ENCODE assay signal across 26 cellular contexts in the genomic region with DNA sequence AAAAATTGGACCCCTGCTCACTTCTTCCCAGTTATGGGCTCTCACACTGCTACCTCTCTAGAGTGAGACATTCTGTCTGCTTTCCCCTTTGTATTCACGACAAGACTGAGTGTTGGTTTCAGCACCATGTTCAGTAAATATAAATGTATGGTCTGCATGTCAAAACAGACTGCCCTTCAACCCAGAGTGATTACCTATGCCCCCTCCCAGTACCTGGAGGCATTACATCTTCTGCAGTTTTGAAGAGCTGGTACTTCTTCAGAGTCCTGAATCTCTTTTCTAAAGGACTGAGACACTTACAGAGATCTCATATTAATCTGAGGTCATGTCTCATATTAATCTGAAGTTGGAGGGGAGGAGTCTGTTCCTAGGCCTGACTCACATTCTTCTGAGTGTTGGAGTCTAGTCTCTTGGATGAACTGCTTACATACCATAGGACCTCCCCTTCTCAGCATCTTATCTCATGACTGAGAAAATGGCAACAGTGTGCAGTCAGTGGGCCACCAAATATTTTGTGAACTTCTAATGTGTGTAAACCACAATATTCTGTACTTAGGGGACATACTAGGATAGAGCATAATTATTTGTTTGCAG.
A peak's percentile ranks its signal among the peaks of the same experiment; 100 is the strongest.
DNase-seq lines count a peak whose midpoint lies in the region; ATAC-seq, FAIRE-seq and TF ChIP-seq lines count a peak whose summit lies in the region.
"Had no signal": no experiment of that assay in that cellular context is flagged by ENCODE, and none has a peak within 500 bp of the region (broad histone marks: within the 10 kb centered on the region; RNA-seq: fewer than 3 reads in every experiment).

No MANE protein-coding gene starts in this region.

- no peak for FAIRE-seq in bronchial epithelial cell (lab: Jason Lieb, UNC)

- TF ChIP-seq CTCF in Loucy (conservative IDR thresholded peaks at IDR 0.05; ENCODE audit: low read length), result peak; percentile 38
- no peak for TF ChIP-seq CTCF in bronchial epithelial cell (IDR thresholded peaks at IDR 0.05; ENCODE audit: insufficient read depth, low read length, severe bottlenecking)
- TF ChIP-seq CTCF in neural progenitor cell (IDR thresholded peaks at IDR 0.05), result peak; percentile 4

- H3K4me3 ChIP-seq in Loucy (ENCODE audit: low read length, poor library complexity, severe bottlenecking) (no peak overlapping the region), bronchial epithelial cell (ENCODE audit: low read depth, low read length) (no peak overlapping the region), neural progenitor cell (no peak overlapping the region)
- H3K4me3 ChIP-seq: dorsolateral prefrontal cortex, HAP-1 had no signal

- H3K27me3 Mint-ChIP-seq in neural progenitor cell (ENCODE audit: insufficient read depth, low read depth), result no peaks in the 10 kb centered on the region

- H3K9ac ChIP-seq in Loucy (ENCODE audit: low read depth, low read length, poor library complexity, severe bottlenecking) (no peak overlapping the region), neural progenitor cell (no peak overlapping the region)

- peak; percentile 27 for DNase-seq in ELR (ENCODE audit: low read depth)
- peak; percentile 21 for DNase-seq in bronchial epithelial cell (ENCODE audit: low read depth)
- DNase-seq in neural progenitor cell (ENCODE audit: low spot score), result no peak
- DNase-seq in activated CD8-positive, alpha-beta memory T cell treated with anti-CD3 and anti-CD28 coated beads, Interleukin-2, amount 50 U/mL, for 48 hours, result no peak
- DNase-seq: activated CD4-positive, alpha-beta T cell treated with anti-CD3 and anti-CD28 coated beads for 48 hours; activated naive CD4-positive, alpha-beta T cell; activated T-cell treated with anti-CD3 and anti-CD28 coated beads, Interleukin-2, amount 50 U/mL, for 48 hours; amniotic stem cell; dorsolateral prefrontal cortex; foreskin fibroblast; naive B cell; NCI-H1105; NCI-H2081; NCI-H82; stimulated activated CD4-positive, alpha-beta T cell treated with anti-CD3 and anti-CD28 coated beads, Interleukin-4, amount 100 ng/mL, for 4 hours; stimulated activated naive CD4-positive, alpha-beta T cell; T-helper 2 cell had no signal

- H3K27me3 ChIP-seq in Loucy (ENCODE audit: insufficient read depth, low read length, poor library complexity, severe bottlenecking) (no peaks in the 10 kb centered on the region), bronchial epithelial cell (ENCODE audit: control insufficient read depth, insufficient read depth, low read length) (no peaks in the 10 kb centered on the region), neural progenitor cell (no peaks in the 10 kb centered on the region)
- H3K27me3 ChIP-seq: dorsolateral prefrontal cortex had no signal

- H3K9me3 ChIP-seq in Loucy (ENCODE audit: insufficient read depth, low read depth, low read length) (no peaks in the 10 kb centered on the region), neural progenitor cell (ENCODE audit: low read depth) (no peaks in the 10 kb centered on the region)
- H3K9me3 ChIP-seq: HAP-1 had no signal

- H3K27ac ChIP-seq in neural progenitor cell, result no peak overlapping the region
- H3K27ac ChIP-seq: C4-2B, epithelial cell of prostate, HL-60 had no signal

- no peak overlapping the region for H3K4me3 Mint-ChIP-seq in neural progenitor cell

- peaks cover 19% of the 10 kb centered on the region for H3K4me1 Mint-ChIP-seq in neural progenitor cell

- no peak overlapping the region for H3K27ac Mint-ChIP-seq in neural progenitor cell

- H3K36me3 ChIP-seq in Loucy (ENCODE audit: insufficient read depth, low read length) (no peaks in the 10 kb centered on the region), bronchial epithelial cell (ENCODE audit: control insufficient read depth, insufficient read depth, low read length) (no peaks in the 10 kb centered on the region), neural progenitor cell (no peaks in the 10 kb centered on the region)
- H3K36me3 ChIP-seq: HAP-1 had no signal

- H3K36me3 Mint-ChIP-seq in neural progenitor cell, result peaks cover 67% of the 10 kb centered on the region
- H3K36me3 Mint-ChIP-seq: naive B cell had no signal

- no peaks in the 10 kb centered on the region for H3K9me3 Mint-ChIP-seq in neural progenitor cell
- H3K9me3 Mint-ChIP-seq: naive B cell had no signal

- H4K20me1 ChIP-seq in Loucy (ENCODE audit: insufficient read depth, low read length, poor library complexity, severe bottlenecking), result no peaks in the 10 kb centered on the region
- H4K20me1 ChIP-seq in neural progenitor cell (ENCODE audit: low read depth), result no peaks in the 10 kb centered on the region

- H3K4me1 ChIP-seq in Loucy (ENCODE audit: insufficient read depth, low read length, poor library complexity, severe bottlenecking), result peaks cover 31% of the 10 kb centered on the region
- H3K4me1 ChIP-seq in neural progenitor cell, result peaks cover 12% of the 10 kb centered on the region
- H3K4me1 ChIP-seq: HAP-1 had no signal

- H3K79me2 ChIP-seq in Loucy (ENCODE audit: insufficient read depth, low read length) (no peaks in the 10 kb centered on the region), neural progenitor cell (ENCODE audit: low read depth) (no peaks in the 10 kb centered on the region)

- H2AFZ ChIP-seq in Loucy (ENCODE audit: low read length), result no peak overlapping the region
- no peak overlapping the region for H2AFZ ChIP-seq in neural progenitor cell (replicated peaks)

- no peaks in the 10 kb centered on the region for H3K9me2 ChIP-seq in Loucy (replicated peaks; ENCODE audit: low read depth, low read length)

- H3K4me2 ChIP-seq in Loucy (ENCODE audit: low read depth, low read length, poor library complexity, severe bottlenecking) (no peak overlapping the region), neural progenitor cell (no peak overlapping the region)

- H3F3A ChIP-seq in Loucy (ENCODE audit: low read depth), result peaks cover 10% of the 10 kb centered on the region
- no peaks in the 10 kb centered on the region for H3F3A ChIP-seq in neural progenitor cell (ENCODE audit: low read depth)

- ATAC-seq in GM18907 (IDR thresholded peaks at IDR 0.05; ENCODE audit: unreplicated experiment) (no peak), GM19455 (IDR thresholded peaks at IDR 0.05; ENCODE audit: unreplicated experiment) (no peak)
- ATAC-seq: left lobe of liver, SK-N-SH treated with all-trans-retinoic acid at 6 μM for 48 hours had no signal

Comparison
In these comparisons a context has a peak if more than half of its experiments do, and no peak if none do; other contexts are left out.
1. DNase-seq: peak in ELR (single experiment) and bronchial epithelial cell (single experiment); none in neural progenitor cell (single experiment) and activated CD8-positive, alpha-beta memory T cell treated with anti-CD3 and anti-CD28 coated beads, Interleukin-2, amount 50 U/mL, for 48 hours (single experiment).